11 cellular contexts compared by ENCODE assay signal in the genomic region with DNA sequence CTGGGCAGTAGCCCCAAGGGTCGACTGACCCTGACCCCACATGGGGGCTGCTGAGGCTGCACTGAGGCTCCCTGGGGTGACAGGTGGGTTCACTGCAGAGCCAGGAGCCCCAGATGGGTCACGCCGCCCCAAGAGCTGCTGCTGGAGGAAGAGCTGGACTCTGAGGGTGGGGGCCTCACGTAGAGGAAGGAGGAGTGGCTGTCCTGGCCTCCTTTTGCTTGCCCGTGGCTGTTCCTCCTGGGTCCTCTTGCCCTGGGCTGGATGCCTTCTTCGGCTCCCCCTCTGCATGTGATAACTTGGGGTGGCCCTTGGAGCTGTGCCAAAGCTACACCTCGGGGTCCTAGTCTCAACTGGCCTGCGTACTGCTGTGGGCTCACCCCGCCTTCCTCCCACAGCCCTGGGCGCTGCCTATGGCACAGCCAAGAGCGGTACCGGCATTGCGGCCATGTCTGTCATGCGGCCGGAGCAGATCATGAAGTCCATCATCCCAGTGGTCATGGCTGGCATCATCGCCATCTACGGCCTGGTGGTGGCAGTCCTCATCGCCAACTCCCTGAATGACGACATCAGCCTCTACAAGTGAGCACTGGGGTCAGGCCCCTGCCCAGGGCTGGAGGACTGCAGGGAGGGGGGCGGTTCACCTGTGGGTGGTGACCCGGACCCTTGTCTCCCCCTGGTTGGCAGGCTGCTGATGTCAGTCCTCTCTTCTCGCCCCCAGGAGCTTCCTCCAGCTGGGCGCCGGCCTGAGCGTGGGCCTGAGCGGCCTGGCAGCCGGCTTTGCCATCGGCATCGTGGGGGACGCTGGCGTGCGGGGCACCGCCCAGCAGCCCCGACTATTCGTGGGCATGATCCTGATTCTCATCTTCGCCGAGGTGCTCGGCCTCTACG. TPM values are rescaled to one million over a fixed set of nuclear protein-coding genes. Genes with fewer than 3 reads are reported as not detected.
DNase-seq lines count a peak whose midpoint lies in the region; ATAC-seq, FAIRE-seq and TF ChIP-seq lines count a peak whose summit lies in the region.
"Had no signal": no experiment of that assay in that cellular context is flagged by ENCODE, and none has a peak within 500 bp of the region (broad histone marks: within the 10 kb centered on the region; RNA-seq: fewer than 3 reads in every experiment).

No MANE protein-coding gene starts in this region.

- H3K27me3 ChIP-seq in A673 (replicated peaks; ENCODE audit: insufficient read depth, low read depth, low read length, poor library complexity) (no peaks in the 10 kb centered on the region), PC-9 (ENCODE audit: insufficient read depth, low read depth) (no peaks in the 10 kb centered on the region), esophagus (ENCODE audit: control insufficient read depth in 1 of 2, insufficient read depth in 2 of 2, low read length in 2 of 2) (no peaks in the 10 kb centered on the region), neutrophil (no peaks in the 10 kb centered on the region)

- intact Hi-C loops in A673 (cut with micrococcal nuclease; ENCODE audit: unreplicated experiment): no loop called here
- intact Hi-C loops in PC-9 (cut with micrococcal nuclease; ENCODE audit: unreplicated experiment): no loop called here

- no peak for ATAC-seq in HG03520 (IDR thresholded peaks at IDR 0.05; ENCODE audit: unreplicated experiment)

- no peaks in the 10 kb centered on the region for H3K9me2 ChIP-seq in PC-9 (ENCODE audit: insufficient read depth)

- CTCF ChIA-PET in A673 (lab: Charles Lee): no interaction called here
- CTCF ChIA-PET in PC-9 (lab: Charles Lee): no interaction called here

- H3K27ac ChIP-seq in A673 (ENCODE audit: low read depth, low read length, poor library complexity, severe bottlenecking) (no peak overlapping the region), PC-9 (no peak overlapping the region), esophagus (ENCODE audit: low read depth in 2 of 2, low read length in 1 of 2) (peak overlapping the region; percentile 60 to 85), neutrophil (peak overlapping the region; percentile 100)

- peaks cover 33% of the 10 kb centered on the region; the same call in 1 of the 2 replicates for H3F3A ChIP-seq in PC-9 (ENCODE audit: insufficient read depth, low read depth)

- H3K4me3 ChIP-seq in A673 (ENCODE audit: low read depth, low read length, poor library complexity, severe bottlenecking): peak overlapping the region; percentile 65
- H3K4me3 ChIP-seq in PC-9: no peak overlapping the region
- H3K4me3 ChIP-seq in esophagus (ENCODE audit: low read depth in 1 of 2, low read length in 2 of 2): no peak overlapping the region
- H3K4me3 ChIP-seq in neutrophil (ENCODE audit: low read depth in 1 of 2, low read length in 1 of 2): peak overlapping the region; percentile 73 to 77

- FAIRE-seq in GM12892 (lab: Jason Lieb, UNC): no peak

- TF ChIP-seq POLR2A in GM12892 (IDR thresholded peaks at IDR 0.05; ENCODE audit: low read depth, low read length): no peak

- WGBS in esophagus, 2 donors: 82 to 83% methylated on average over 39 of the region's 39 CpGs

- H3K79me2 ChIP-seq in PC-9 (ENCODE audit: low read depth): peaks cover 74% of the 10 kb centered on the region

- no peak overlapping the region for H2AFZ ChIP-seq in PC-9

- BruUV-seq in A673 (replicated peaks; lab: Mats Ljungman, UMichigan): no TSS peak
- BruUV-seq in PC-9 (replicated peaks; lab: Mats Ljungman, UMichigan): no TSS peak

- H3K4me1 ChIP-seq in A673 (ENCODE audit: insufficient read depth, low read length, poor library complexity, severe bottlenecking) (peaks cover 15% of the 10 kb centered on the region), PC-9 (replicated peaks; ENCODE audit: insufficient read depth) (peaks cover 36% of the 10 kb centered on the region; the same call in 1 of the 2 replicates), esophagus (ENCODE audit: control insufficient read depth in 2 of 2, insufficient read depth in 2 of 2, low read length in 1 of 2) (peaks cover 19 to 47% of the 10 kb centered on the region in 2 donors), neutrophil (ENCODE audit: control insufficient read depth in 1 of 2, insufficient read depth in 1 of 2, low read depth in 1 of 2, low read length in 1 of 2) (peaks cover 74 to 78% of the 10 kb centered on the region in 2 experiments)

- peak overlapping the region; percentile 65 for H3K4me2 ChIP-seq in PC-9

- POLR2A ChIA-PET in A673 (lab: Charles Lee; ENCODE audit: low non-redundant PET): no interaction called here
- POLR2A ChIA-PET in PC-9 (lab: Charles Lee; ENCODE audit: unreplicated experiment): interaction anchor here (0.6 to 0.8 kb wide), 2 partner anchors 92 to 1771 kb away, joined by 4 to 7 read pairs; no protein-coding TSS in a partner anchor

- no peak for DNase-seq in A673 (ENCODE audit: low spot score)
- no peak for DNase-seq in PC-9
- DNase-seq in SHP77 (lab: John Stamatoyannopoulos, UW): no peak
- DNase-seq in stimulated activated CD4-positive, alpha-beta T cell treated with anti-CD3 and anti-CD28 coated beads, Interleukin-4, amount 100 ng/mL, for 1 hour: no peak
- no peak for DNase-seq in GM12892 (ENCODE audit: insufficient read length)

- H3K9me3 ChIP-seq in A673 (ENCODE audit: low read depth, low read length, poor library complexity, severe bottlenecking) (no peaks in the 10 kb centered on the region), PC-9 (ENCODE audit: insufficient read depth, low read depth) (no peaks in the 10 kb centered on the region), esophagus (ENCODE audit: control insufficient read depth in 2 of 2, insufficient read depth in 1 of 2, low read depth in 1 of 2, low read length in 1 of 2) (no peaks in the 10 kb centered on the region), neutrophil (no peaks in the 10 kb centered on the region)

- H4K20me1 ChIP-seq in PC-9 (ENCODE audit: insufficient read depth): peaks cover 54% of the 10 kb centered on the region

- H3K36me3 ChIP-seq in A673 (ENCODE audit: insufficient read depth, low read length, poor library complexity, severe bottlenecking): peaks cover 3% of the 10 kb centered on the region
- H3K36me3 ChIP-seq in PC-9 (ENCODE audit: low read depth): no peaks in the 10 kb centered on the region; the same call in 1 of the 2 replicates
- peaks cover 5 to 20% of the 10 kb centered on the region in 2 donors for H3K36me3 ChIP-seq in esophagus (ENCODE audit: control insufficient read depth in 2 of 2, insufficient read depth in 2 of 2, low read length in 1 of 2)
- peaks cover 30% of the 10 kb centered on the region for H3K36me3 ChIP-seq in neutrophil

- no peak for TF ChIP-seq CTCF in A673 (conservative IDR thresholded peaks at IDR 0.05; ENCODE audit: low read depth, low read length)
- no peak for TF ChIP-seq CTCF in PC-9 (conservative IDR thresholded peaks at IDR 0.05)
- no peak for TF ChIP-seq CTCF in neutrophil (IDR thresholded peaks at IDR 0.05)

RNA-seq across cellular contexts. Expression of a gene that starts 1.1 kb away (rescaled TPM):
- 52.2 and 53.3 TPM in 2 replicates for total RNA-seq in A673 (2021)
- 47.9 and 61.5 TPM in 2 replicates for total RNA-seq in PC-9 (2021)
- polyA plus RNA-seq in esophagus: 10 to 100 TPM; 18.8 to 24.1 TPM
- polyA plus RNA-seq in GM12892 (2012; ENCODE audit: missing spikeins): 12.3 TPM

RNA-seq across cellular contexts. Expression of a gene that starts 5.3 kb away (rescaled TPM):
- total RNA-seq in A673 (2021): 231 and 252 TPM in 2 replicates
- total RNA-seq in PC-9 (2021): 205 and 249 TPM in 2 replicates
- 100 to 1,000 TPM; 196 to 214 TPM for polyA plus RNA-seq in esophagus
- 15.5 TPM for polyA plus RNA-seq in GM12892 (2012; ENCODE audit: missing spikeins)

RNA-seq across cellular contexts. Expression of a gene that starts 12.1 kb away (rescaled TPM):
- total RNA-seq in A673 (2021) (not detected in 2 replicates), PC-9 (2021) (0.43 and 0.94 TPM in 2 replicates)
- under 1 TPM; 0.18 to 0.55 TPM for polyA plus RNA-seq in esophagus
- not detected for polyA plus RNA-seq in GM12892 (2012; ENCODE audit: missing spikeins)
- total RNA-seq: dermis microvascular lymphatic vessel endothelial cell, renal cortical epithelial cell, SK-MEL-5 had no signal

RNA-seq across cellular contexts. Expression of a gene that starts 18.8 kb away (rescaled TPM):
- total RNA-seq in A673 (2021) (31.6 and 37.9 TPM in 2 replicates), PC-9 (2021) (43.2 and 46.8 TPM in 2 replicates)
- polyA plus RNA-seq in esophagus: 10 to 100 TPM; 11.8 to 12.8 TPM
- 23.1 TPM for polyA plus RNA-seq in GM12892 (2012; ENCODE audit: missing spikeins)

RNA-seq across cellular contexts. Expression of a gene that starts 44.1 kb away (rescaled TPM):
- total RNA-seq in A673 (2021) (24.2 and 27.1 TPM in 2 replicates), PC-9 (2021) (30.0 and 34.2 TPM in 2 replicates)
- polyA plus RNA-seq in esophagus: 1 to 10 TPM; 1.3 to 2.8 TPM
- 2.7 TPM for polyA plus RNA-seq in GM12892 (2012; ENCODE audit: missing spikeins)

Comparison
In these comparisons a context has a peak if more than half of its experiments do, and no peak if none do; other contexts are left out.
1. H3K27ac ChIP-seq: peak in esophagus (2 of 2) and neutrophil (single experiment); none in A673 (single experiment) and PC-9 (single experiment).
2. H3K4me3 ChIP-seq: peak in A673 (single experiment) and neutrophil (2 of 2); none in PC-9 (single experiment) and esophagus (0 of 2).